Comparison of ENCODE assay signal across 8 cellular contexts in the genomic region with DNA sequence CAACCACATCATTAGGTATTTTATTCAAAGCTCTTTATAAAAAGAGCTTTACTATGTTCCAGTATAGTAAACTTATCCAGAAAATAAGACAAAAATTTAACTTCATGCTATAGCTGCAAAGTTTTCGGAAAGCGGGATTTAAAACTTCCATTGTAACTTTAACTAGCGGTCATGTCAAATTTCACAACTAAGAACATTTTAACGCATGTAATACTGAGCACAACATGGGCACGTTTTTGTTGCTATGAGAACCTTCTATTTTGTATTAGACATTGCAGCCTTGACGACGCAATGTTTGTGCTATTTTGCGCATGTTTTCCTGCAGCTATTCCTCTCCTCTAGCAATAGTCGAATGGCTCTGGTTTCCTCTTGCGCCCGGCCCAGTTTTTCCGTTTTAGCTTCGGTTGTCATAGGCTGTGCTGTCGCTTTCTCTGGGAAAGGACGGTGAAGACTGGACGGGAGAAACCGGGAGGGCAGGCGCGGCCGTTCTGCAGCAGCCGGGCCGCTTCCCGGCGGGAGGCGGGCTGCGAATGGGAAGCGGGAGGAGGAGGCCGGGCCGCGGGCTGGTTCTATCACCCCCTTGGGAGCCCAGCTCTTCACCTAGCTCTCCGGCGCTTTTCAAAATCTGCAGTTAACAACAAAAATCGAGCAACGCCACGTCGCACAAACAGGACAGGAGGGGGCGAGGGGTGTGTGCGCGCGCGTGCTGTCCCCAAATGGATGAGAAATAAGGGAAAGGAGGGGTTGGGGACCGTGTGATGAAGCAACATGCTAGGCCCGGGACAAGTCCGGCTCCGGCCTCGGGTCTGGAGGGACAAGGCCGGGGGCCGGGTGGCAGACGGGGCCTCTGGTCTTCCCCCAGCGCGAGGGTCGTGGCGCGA.
A peak's percentile ranks its signal among the peaks of the same experiment; 100 is the strongest.
DNase-seq lines count a peak whose midpoint lies in the region; ATAC-seq and TF ChIP-seq lines count a peak whose summit lies in the region.

No MANE protein-coding gene starts in this region.

- H3K27me3 Mint-ChIP-seq in GM23338 (ENCODE audit: insufficient read depth, low read depth, poor library complexity): peaks cover 11% of the 10 kb centered on the region
- no peaks in the 10 kb centered on the region for H3K27me3 Mint-ChIP-seq in activated naive CD4-positive, alpha-beta T cell treated with anti-CD3 and anti-CD28 coated beads for 36 hours (ENCODE audit: low read depth)

- peak overlapping the region; percentile 98 for H3K4me3 Mint-ChIP-seq in GM23338
- H3K4me3 Mint-ChIP-seq in activated naive CD4-positive, alpha-beta T cell treated with anti-CD3 and anti-CD28 coated beads for 36 hours: peak overlapping the region; percentile 93

- H3K9me3 ChIP-seq in Karpas-422 (ENCODE audit: low read length) (no peaks in the 10 kb centered on the region), thoracic aorta (no peaks in the 10 kb centered on the region)

- no peaks in the 10 kb centered on the region for H3K9me3 Mint-ChIP-seq in GM23338
- no peaks in the 10 kb centered on the region for H3K9me3 Mint-ChIP-seq in activated naive CD4-positive, alpha-beta T cell treated with anti-CD3 and anti-CD28 coated beads for 36 hours

- H3K27ac ChIP-seq in GM23338 (ENCODE audit: low read depth): peak overlapping the region; percentile 99
- H3K27ac ChIP-seq in Karpas-422 (ENCODE audit: low read length): peak overlapping the region; percentile 97
- peak overlapping the region; percentile 98 to 99 for H3K27ac ChIP-seq in thoracic aorta

- no peaks in the 10 kb centered on the region for H3K27me3 ChIP-seq in GM23338 (ENCODE audit: insufficient read depth)
- no peaks in the 10 kb centered on the region for H3K27me3 ChIP-seq in Karpas-422 (ENCODE audit: low read length)
- no peaks in the 10 kb centered on the region for H3K27me3 ChIP-seq in thoracic aorta (replicated peaks; ENCODE audit: insufficient read depth)

- peak overlapping the region; percentile 84 for H3K9ac ChIP-seq in Karpas-422 (ENCODE audit: low read length)

- intact Hi-C loops in activated naive CD4-positive, alpha-beta T cell treated with anti-CD3 and anti-CD28 coated beads for 36 hours (cut with micrococcal nuclease): loop anchor here (1.0 to 10.0 kb wide), 13 partner anchors 51 to 1963 kb away; a partner anchor contains a TSS

- H3K4me3 ChIP-seq in GM23338 (peak overlapping the region; percentile 55), Karpas-422 (ENCODE audit: low read length) (peak overlapping the region; percentile 80), thoracic aorta (peak overlapping the region; percentile 81)

- H4K20me1 ChIP-seq in GM23338 (replicated peaks; ENCODE audit: insufficient read depth) (no peaks in the 10 kb centered on the region), Karpas-422 (ENCODE audit: insufficient read depth, low read depth, low read length) (no peaks in the 10 kb centered on the region)

- CTCF ChIA-PET in activated naive CD4-positive, alpha-beta T cell treated with anti-CD3 and anti-CD28 coated beads for 36 hours (lab: Charles Lee): interaction anchor here (0.6 to 1.2 kb wide), 3 partner anchors 69 to 1948 kb away, joined by 3 to 4 read pairs (median 4); a partner anchor contains a TSS

- ATAC-seq in GM23338: peak; percentile 43
- peak; percentile 62 for ATAC-seq in thoracic aorta (ENCODE audit: insufficient number of reproducible peaks, low FRiP score, low read depth)

- peaks cover 11% of the 10 kb centered on the region for H3K79me2 ChIP-seq in GM23338 (replicated peaks; ENCODE audit: insufficient read depth)
- no peaks in the 10 kb centered on the region for H3K79me2 ChIP-seq in Karpas-422 (ENCODE audit: low read length)

- TF ChIP-seq CTCF in GM23338 (conservative IDR thresholded peaks at IDR 0.05; ENCODE audit: low read depth in 2 of 2): no peak
- TF ChIP-seq CTCF in thoracic aorta (IDR thresholded peaks at IDR 0.05): no peak

- peaks cover 3% of the 10 kb centered on the region for H3K36me3 Mint-ChIP-seq in GM23338 (ENCODE audit: low read depth)
- peaks cover 1% of the 10 kb centered on the region for H3K36me3 Mint-ChIP-seq in activated naive CD4-positive, alpha-beta T cell treated with anti-CD3 and anti-CD28 coated beads for 36 hours (ENCODE audit: low read depth)

- H3K4me1 Mint-ChIP-seq in GM23338: peaks cover 38% of the 10 kb centered on the region
- H3K4me1 Mint-ChIP-seq in activated naive CD4-positive, alpha-beta T cell treated with anti-CD3 and anti-CD28 coated beads for 36 hours (ENCODE audit: low read depth): peaks cover 11% of the 10 kb centered on the region

- H3F3A ChIP-seq in GM23338 (replicated peaks; ENCODE audit: low read depth): no peaks in the 10 kb centered on the region

- H2AFZ ChIP-seq in GM23338: no peak overlapping the region
- peak overlapping the region; percentile 93 for H2AFZ ChIP-seq in Karpas-422 (ENCODE audit: low read length)

- no peaks in the 10 kb centered on the region for H3K9me2 ChIP-seq in GM23338 (ENCODE audit: insufficient read depth)
- no peaks in the 10 kb centered on the region for H3K9me2 ChIP-seq in Karpas-422 (replicated peaks; ENCODE audit: insufficient read depth, low read length)

- peaks cover 27% of the 10 kb centered on the region for H3K4me1 ChIP-seq in GM23338 (ENCODE audit: insufficient read depth)
- H3K4me1 ChIP-seq in Karpas-422 (ENCODE audit: low read length): peaks cover 19% of the 10 kb centered on the region
- H3K4me1 ChIP-seq in thoracic aorta (ENCODE audit: control insufficient read depth in 1 of 2, low read depth in 2 of 2): peaks cover 13 to 25% of the 10 kb centered on the region in 2 donors

- H3K27ac Mint-ChIP-seq in GM23338: peak overlapping the region; percentile 100
- peak overlapping the region; percentile 97 for H3K27ac Mint-ChIP-seq in activated naive CD4-positive, alpha-beta T cell treated with anti-CD3 and anti-CD28 coated beads for 36 hours

- H3K4me2 ChIP-seq in GM23338 (peak overlapping the region; percentile 82), Karpas-422 (ENCODE audit: low read depth, low read length, poor library complexity, severe bottlenecking) (peak overlapping the region; percentile 97)

- H3K36me3 ChIP-seq in GM23338 (ENCODE audit: insufficient read depth) (no peaks in the 10 kb centered on the region), Karpas-422 (ENCODE audit: insufficient read depth, low read length) (no peaks in the 10 kb centered on the region), thoracic aorta (no peaks in the 10 kb centered on the region)

- DNase-seq in DMS53 treated with DMSO at 0.1 percent for 48 hours (lab: John Stamatoyannopoulos, UW; ENCODE audit: unreplicated experiment) (peak; percentile 75), GM23338 (ENCODE audit: low spot score) (peak; percentile 75), Karpas-422 (peak; percentile 81), RPMI8226 (peak; percentile 76), germinal center (ENCODE audit: low spot score) (peak; percentile 17), nucleus accumbens (lab: John Stamatoyannopoulos, UW) (peak in 53 of 56 donors; percentile 38 to 92 (median 84)), thoracic aorta (ENCODE audit: low spot score) (peak; percentile 54)
- peak; percentile 63 for DNase-seq in activated naive CD4-positive, alpha-beta T cell treated with anti-CD3 and anti-CD28 coated beads for 36 hours

TF ChIP-seq in GM23338, 12 proteins besides CTCF, POLR2A, EP300 and RAD21 (continues in another document):
- no peak for TF ChIP-seq EZH2 (IDR thresholded peaks at IDR 0.05; ENCODE audit: low read depth, unreplicated experiment)
- TF ChIP-seq, protein P1, sequence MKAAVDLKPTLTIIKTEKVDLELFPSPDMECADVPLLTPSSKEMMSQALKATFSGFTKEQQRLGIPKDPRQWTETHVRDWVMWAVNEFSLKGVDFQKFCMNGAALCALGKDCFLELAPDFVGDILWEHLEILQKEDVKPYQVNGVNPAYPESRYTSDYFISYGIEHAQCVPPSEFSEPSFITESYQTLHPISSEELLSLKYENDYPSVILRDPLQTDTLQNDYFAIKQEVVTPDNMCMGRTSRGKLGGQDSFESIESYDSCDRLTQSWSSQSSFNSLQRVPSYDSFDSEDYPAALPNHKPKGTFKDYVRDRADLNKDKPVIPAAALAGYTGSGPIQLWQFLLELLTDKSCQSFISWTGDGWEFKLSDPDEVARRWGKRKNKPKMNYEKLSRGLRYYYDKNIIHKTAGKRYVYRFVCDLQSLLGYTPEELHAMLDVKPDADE (IDR thresholded peaks at IDR 0.05): no peak

Comparison
In these comparisons a context has a peak if more than half of its experiments do, and no peak if none do; other contexts are left out.
1. Peak in every context shown above with its lines: DNase-seq, ATAC-seq, H3K4me3 ChIP-seq and H3K27ac ChIP-seq.
2. DNase-seq: peak in every context shown above with its lines; median percentile 84 in nucleus accumbens; 81 in Karpas-422; 76 in RPMI8226; 75 in DMS53 treated with DMSO at 0.1 percent for 48 hours; 75 in GM23338; 63 in activated naive CD4-positive, alpha-beta T cell treated with anti-CD3 and anti-CD28 coated beads for 36 hours; 54 in thoracic aorta; 17 in germinal center.